8 cellular contexts compared by ENCODE assay signal in genomic region chr14:31456841-31457664, GRCh38. TPM values are rescaled to one million over a fixed set of nuclear protein-coding genes. Genes with fewer than 3 reads are reported as not detected.
DNase-seq lines count a peak whose midpoint lies in the region; ATAC-seq and TF ChIP-seq lines count a peak whose summit lies in the region.

DTD2 (minus strand) TSS chr14:31457506; CDS start chr14:31457393, 113 bp downstream.

- peak within 1 kb of the TSS; percentile 66 for H3K4me3 ChIP-seq in GM23338

- H4K20me1 ChIP-seq in GM23338 (replicated peaks; ENCODE audit: insufficient read depth), result no peaks in the 10 kb centered on the region

- no peaks in the 10 kb centered on the region for H3F3A ChIP-seq in GM23338 (replicated peaks; ENCODE audit: low read depth)

- no peak for TF ChIP-seq CTCF in GM23338 (conservative IDR thresholded peaks at IDR 0.05; ENCODE audit: low read depth in 2 of 2)

- H3K36me3 ChIP-seq in GM23338 (ENCODE audit: insufficient read depth), result 0 out of 2 replicates have a peak, but pooled peaks cover 4% of the 10 kb centered on the region

- peak within 1 kb of the TSS; percentile 72 for H2AFZ ChIP-seq in GM23338

- peak; percentile 99 for ATAC-seq in GM23338
- peak; percentile 98 for ATAC-seq in activated T-helper 17 cell treated with anti-CD3 and anti-CD28 coated beads, Interleukin-2, amount 50 U/mL, for 72 hours (replicated peaks)
- peak; percentile 95 to 97 for ATAC-seq in naive thymus-derived CD8-positive, alpha-beta T cell

- peaks cover 6% of the 10 kb centered on the region for H3K4me1 ChIP-seq in GM23338 (ENCODE audit: insufficient read depth)

- peaks cover 7% of the 10 kb centered on the region; the same call in 1 of the 2 replicates for H3K79me2 ChIP-seq in GM23338 (replicated peaks; ENCODE audit: insufficient read depth)

- H3K9me3 Mint-ChIP-seq in GM23338, result no peaks in the 10 kb centered on the region; the same call in 2 of the 3 replicates
- no peaks in the 10 kb centered on the region for H3K9me3 Mint-ChIP-seq in activated T-helper 17 cell treated with anti-CD3 and anti-CD28 coated beads, Interleukin-2, amount 50 U/mL, for 72 hours
- no peaks in the 10 kb centered on the region for H3K9me3 Mint-ChIP-seq in naive thymus-derived CD8-positive, alpha-beta T cell

- peaks cover 9% of the 10 kb centered on the region; the same call in 2 of the 3 replicates for H3K36me3 Mint-ChIP-seq in GM23338 (ENCODE audit: low read depth)
- peaks cover 12% of the 10 kb centered on the region for H3K36me3 Mint-ChIP-seq in activated T-helper 17 cell treated with anti-CD3 and anti-CD28 coated beads, Interleukin-2, amount 50 U/mL, for 72 hours (ENCODE audit: low read depth)
- H3K36me3 Mint-ChIP-seq in naive thymus-derived CD8-positive, alpha-beta T cell, result peaks cover 0 to 10% (median 0%) of the 10 kb centered on the region in 3 donors

- H3K27ac Mint-ChIP-seq in GM23338, result peak within 1 kb of the TSS; percentile 99
- peak within 1 kb of the TSS; percentile 99 for H3K27ac Mint-ChIP-seq in activated T-helper 17 cell treated with anti-CD3 and anti-CD28 coated beads, Interleukin-2, amount 50 U/mL, for 72 hours
- H3K27ac Mint-ChIP-seq in naive thymus-derived CD8-positive, alpha-beta T cell, result peak within 1 kb of the TSS; percentile 92 to 98 (median 96)

- peak within 1 kb of the TSS; percentile 79 for H3K4me2 ChIP-seq in GM23338

- peaks cover 5% of the 10 kb centered on the region for H3K27me3 Mint-ChIP-seq in GM23338 (ENCODE audit: insufficient read depth, low read depth, poor library complexity)
- H3K27me3 Mint-ChIP-seq in activated T-helper 17 cell treated with anti-CD3 and anti-CD28 coated beads, Interleukin-2, amount 50 U/mL, for 72 hours, result no peaks in the 10 kb centered on the region
- H3K27me3 Mint-ChIP-seq in naive thymus-derived CD8-positive, alpha-beta T cell, result peaks cover 0 to 5% (median 0%) of the 10 kb centered on the region in 5 donors

- peaks cover 23% of the 10 kb centered on the region for H3K4me1 Mint-ChIP-seq in GM23338
- no peaks in the 10 kb centered on the region for H3K4me1 Mint-ChIP-seq in activated T-helper 17 cell treated with anti-CD3 and anti-CD28 coated beads, Interleukin-2, amount 50 U/mL, for 72 hours
- H3K4me1 Mint-ChIP-seq in naive thymus-derived CD8-positive, alpha-beta T cell, result peaks cover 11 to 43% (median 37%) of the 10 kb centered on the region in 4 donors

- peak within 1 kb of the TSS; percentile 90 for H3K27ac ChIP-seq in GM23338 (ENCODE audit: low read depth)

- H3K27me3 ChIP-seq in GM23338 (ENCODE audit: insufficient read depth), result no peaks in the 10 kb centered on the region

- POLR2A ChIA-PET in naive thymus-derived CD8-positive, alpha-beta T cell (lab: Charles Lee), result interaction anchor here (0.7 to 2.1 kb wide), 7 partner anchors 15 to 746 kb away, joined by 3 to 16 read pairs (median 7); partner anchors contain the start of genes ARHGAP5, HEATR5A, HECTD1 and RNU6-8

- DNase-seq in Daoy (ENCODE audit: low read depth), result peak; percentile 97
- DNase-seq in GM23338 (ENCODE audit: low spot score), result peak; percentile 97
- DNase-seq in LHCN-M2 (ENCODE audit: low read depth), result peak; percentile 91
- peak; percentile 91 for DNase-seq in RPMI7951 (ENCODE audit: low read depth)
- DNase-seq in fibroblast of gingiva (ENCODE audit: low read depth), result peak; percentile 94
- peak; percentile 84 to 94 (median 88) for DNase-seq in naive thymus-derived CD8-positive, alpha-beta T cell
- DNase-seq in stimulated activated naive CD4-positive, alpha-beta T cell (lab: John Stamatoyannopoulos, UW), result peak; percentile 76 to 91 (median 86)

- H3K9me2 ChIP-seq in GM23338 (ENCODE audit: insufficient read depth), result no peaks in the 10 kb centered on the region

- peak within 1 kb of the TSS; percentile 99 for H3K4me3 Mint-ChIP-seq in GM23338
- H3K4me3 Mint-ChIP-seq in activated T-helper 17 cell treated with anti-CD3 and anti-CD28 coated beads, Interleukin-2, amount 50 U/mL, for 72 hours, result peak within 1 kb of the TSS; percentile 98
- peak within 1 kb of the TSS; percentile 86 to 98 (median 96) for H3K4me3 Mint-ChIP-seq in naive thymus-derived CD8-positive, alpha-beta T cell

TF ChIP-seq in GM23338, 12 proteins besides CTCF, POLR2A, EP300 and RAD21:
- TF ChIP-seq CREB1 (CRISPR knock-in tag; IDR thresholded peaks at IDR 0.05; ENCODE audit: low read depth), result peak; percentile 72
- peak; percentile 91 for TF ChIP-seq POLR2AphosphoS5 (IDR thresholded peaks at IDR 0.05; ENCODE audit: low read depth)
- TF ChIP-seq STAT1 (IDR thresholded peaks at IDR 0.05; ENCODE audit: unreplicated experiment), result no peak
- no peak for TF ChIP-seq JUNB (IDR thresholded peaks at IDR 0.05; ENCODE audit: unreplicated experiment)

RNA-seq across cellular contexts. Expression of gene DTD2, which starts in this region (rescaled TPM):
- total RNA-seq in Daoy (2014; rRNA removed; shearing (Covaris generic)), result 39.5 and 43.7 TPM in 2 replicates
- 37.5 and 39.0 TPM in 2 replicates for total RNA-seq in GM23338 (2014; rRNA removed; shearing (Covaris generic))
- polyA plus RNA-seq in GM23338 (2016; fragmentation: Nextera tagmentation; extraction: Ambion mirVana), result 6.3 and 8.6 TPM in 2 replicates
- total RNA-seq in LHCN-M2 (2014; rRNA removed), result 35.7 and 36.0 TPM in 2 replicates
- polyA plus RNA-seq in LHCN-M2 (2012), result 9.0 TPM
- 17.7 and 25.2 TPM in 2 replicates for total RNA-seq in RPMI7951 (2014; rRNA removed; shearing (Covaris generic))
- 10 to 100 TPM; 13.7 to 22.4 TPM for total RNA-seq in activated T-helper 17 cell treated with anti-CD3 and anti-CD28 coated beads, Interleukin-2, amount 50 U/mL, for 72 hours
- total RNA-seq in naive thymus-derived CD8-positive, alpha-beta T cell, result 10 to 100 TPM; 22.4 to 24.5 TPM
- 10 to 100 TPM; 19.6 to 26.9 (median 23.1) TPM for polyA plus RNA-seq in naive thymus-derived CD8-positive, alpha-beta T cell

Comparison
In these comparisons a context has a peak if more than half of its experiments do, and no peak if none do; other contexts are left out.
1. Peak in every context shown above with its lines: DNase-seq, ATAC-seq, H3K4me3 ChIP-seq and H3K27ac ChIP-seq.